Comparison of ENCODE assay signal across 5 cellular contexts in the genomic region with DNA sequence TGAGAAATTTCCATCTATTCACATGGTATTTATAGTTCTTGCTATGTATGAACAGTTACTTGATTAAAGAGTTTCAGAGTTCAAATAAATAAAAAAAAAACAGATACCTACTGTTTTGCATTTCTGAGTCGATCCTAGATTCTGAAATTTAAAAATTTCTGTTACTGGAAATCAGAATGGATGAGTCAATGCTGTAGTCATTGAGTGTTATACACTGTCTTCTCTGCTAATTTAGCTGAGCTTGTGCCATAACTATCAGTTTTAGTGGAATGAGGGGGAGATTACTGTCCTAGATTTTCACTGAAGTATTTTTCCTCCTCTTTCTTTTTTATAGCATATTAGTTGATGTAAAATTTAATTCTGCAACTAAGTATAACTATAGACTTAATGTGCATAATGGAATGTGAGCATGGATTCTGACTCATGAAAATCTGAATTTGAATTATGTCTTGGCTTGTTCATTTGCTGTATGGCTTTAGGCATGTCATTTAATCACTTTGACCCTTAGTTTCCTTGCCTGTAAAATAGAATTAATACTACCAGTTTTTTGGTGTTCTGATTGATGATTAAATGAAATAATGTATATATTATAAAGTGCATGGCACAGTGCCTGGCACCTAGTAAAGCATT.
DNase-seq lines count a peak whose midpoint lies in the region; FAIRE-seq and TF ChIP-seq lines count a peak whose summit lies in the region.
"Not testable (repeated sequence)": the region's sequence is repeated elsewhere in the genome, so short reads cannot be mapped to it uniquely, and the experiment has no call there.

No MANE protein-coding gene starts in this region.

- DNase-seq in H54 (ENCODE audit: insufficient read length, low spot score); keratinocyte (ENCODE audit: low read depth, low spot score): not testable (repeated sequence)
- peak; percentile 5 for DNase-seq in mammary epithelial cell
- DNase-seq in epithelial cell of esophagus (ENCODE audit: low read depth) = peak; percentile 6
- DNase-seq in putamen (ENCODE audit: low spot score) = peak; percentile 40

- intact Hi-C loops in mammary epithelial cell (cut with micrococcal nuclease) = not testable (repeated sequence)

- not testable (repeated sequence) for H3K4me3 ChIP-seq in mammary epithelial cell (replicated peaks in 1 of 3; ENCODE audit: insufficient read depth in 1 of 3, low read depth in 2 of 3, low read length in 3 of 3); epithelial cell of esophagus (ENCODE audit: low read length); keratinocyte (ENCODE audit: control insufficient read depth in 2 of 3, extremely low read depth in 1 of 3, insufficient read depth in 2 of 3, low read depth in 1 of 3, low read length in 3 of 3)

- not testable (repeated sequence) for H3K4me2 ChIP-seq in mammary epithelial cell (ENCODE audit: insufficient read depth, low read depth, low read length); keratinocyte (ENCODE audit: control insufficient read depth, extremely low read depth, insufficient read depth, low read depth, low read length)

- H3K79me2 ChIP-seq in mammary epithelial cell (ENCODE audit: insufficient read depth, low read length); keratinocyte (ENCODE audit: control insufficient read depth, insufficient read depth, low read length): not testable (repeated sequence)

- not testable (repeated sequence) for TF ChIP-seq CTCF in mammary epithelial cell (conservative IDR thresholded peaks at IDR 0.05 in 1 of 2, IDR thresholded peaks at IDR 0.05 in 1 of 2; ENCODE audit: extremely low read depth in 1 of 2, insufficient read depth in 1 of 2, low read depth in 1 of 2, low read length in 2 of 2); epithelial cell of esophagus (IDR thresholded peaks at IDR 0.05; ENCODE audit: insufficient read depth, low read depth, low read length, missing control alignments); keratinocyte (optimal IDR thresholded peaks at IDR 0.05 in 1 of 3, IDR thresholded peaks at IDR 0.05 in 1 of 3, conservative IDR thresholded peaks at IDR 0.05 in 1 of 3; ENCODE audit: extremely low read depth in 1 of 3, insufficient read depth in 2 of 3, low read length in 3 of 3)

- in situ Hi-C loops in mammary epithelial cell (cut with MboI; ENCODE audit: low sequenced_read_pairs in 2 of 2) = not testable (repeated sequence)

- H3K4me1 ChIP-seq in mammary epithelial cell (ENCODE audit: insufficient read depth, low read length); keratinocyte (ENCODE audit: control insufficient read depth, extremely low read depth, insufficient read depth, low read length): not testable (repeated sequence)

- H3K9me1 ChIP-seq in keratinocyte (ENCODE audit: control insufficient read depth, extremely low read depth, insufficient read depth, low read length) = not testable (repeated sequence)

- TF ChIP-seq POLR2A in H54 (IDR thresholded peaks at IDR 0.05; ENCODE audit: low read depth, low read length) = not testable (repeated sequence)

- H3K9ac ChIP-seq in mammary epithelial cell (ENCODE audit: insufficient read depth, low read length); keratinocyte (ENCODE audit: control insufficient read depth, extremely low read depth, insufficient read depth, low read length): not testable (repeated sequence)

- not testable (repeated sequence) for H3K36me3 ChIP-seq in mammary epithelial cell (ENCODE audit: insufficient read depth, low read length); keratinocyte (ENCODE audit: control insufficient read depth in 2 of 2, extremely low read depth in 1 of 2, insufficient read depth in 2 of 2, low read length in 2 of 2)

- BruUV-seq in mammary epithelial cell (replicated peaks; lab: Mats Ljungman, UMichigan) = not testable (repeated sequence)

- not testable (repeated sequence) for H4K20me1 ChIP-seq in mammary epithelial cell (ENCODE audit: insufficient read depth, low read length); keratinocyte (ENCODE audit: control insufficient read depth, extremely low read depth, insufficient read depth, low read length)

- H3K9me3 ChIP-seq in mammary epithelial cell (replicated peaks; ENCODE audit: insufficient read depth, low read length); keratinocyte (ENCODE audit: control insufficient read depth, low read depth, low read length): not testable (repeated sequence)

- not testable (repeated sequence) for H3K27me3 ChIP-seq in mammary epithelial cell (ENCODE audit: insufficient read depth, low read length); keratinocyte (ENCODE audit: control insufficient read depth, extremely low read depth, insufficient read depth, low read length)

- FAIRE-seq in H54 (lab: Jason Lieb, UNC) (peak; percentile 66), keratinocyte (lab: Jason Lieb, UNC) (peak; percentile 46)

- WGBS in mammary epithelial cell (ENCODE audit: low coverage, missing lambda C conversion rate) = 43% methylated on average over 1 of the region's 1 CpG

- not testable (repeated sequence) for H2AFZ ChIP-seq in mammary epithelial cell (ENCODE audit: low read depth, low read length); keratinocyte (ENCODE audit: control insufficient read depth, low read length)

- not testable (repeated sequence) for H3K27ac ChIP-seq in mammary epithelial cell (ENCODE audit: insufficient read depth, low read depth, low read length); keratinocyte (ENCODE audit: control insufficient read depth, insufficient read depth, low read length)

- CTCF ChIA-PET in mammary epithelial cell (lab: Charles Lee; ENCODE audit: low non-redundant PET) = not testable (repeated sequence)

- dilution Hi-C loops in mammary epithelial cell (cut with HindIII; ENCODE audit: low sequenced_read_pairs); keratinocyte (cut with MboI; ENCODE audit: extremely low pct_ligation_motif_present, low sequenced_read_pairs): not testable (repeated sequence)
